ENCODE assay signal across 20 cellular contexts in the genomic region with DNA sequence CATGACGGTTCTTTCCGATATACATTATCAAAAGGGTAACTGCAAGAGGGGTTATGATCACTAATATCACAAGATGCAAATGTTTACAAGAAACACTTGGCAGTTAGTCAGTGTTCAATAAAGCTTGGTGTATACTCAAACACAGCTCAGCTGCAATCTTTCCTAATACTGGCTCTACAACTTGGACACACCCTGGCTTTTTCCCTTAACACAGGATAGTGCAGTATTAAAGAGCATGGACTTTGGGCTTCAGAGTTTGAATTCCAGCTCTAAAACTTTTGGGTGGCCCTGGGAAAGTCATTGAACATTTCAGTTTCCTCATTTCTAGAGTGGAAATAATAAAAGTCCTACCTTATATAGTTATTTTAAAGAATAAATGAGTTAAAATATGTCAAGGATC.
"Had no signal": no experiment of that assay in that cellular context is flagged by ENCODE, and none has a peak within 500 bp of the region (broad histone marks: within the 10 kb centered on the region; RNA-seq: fewer than 3 reads in every experiment).

No MANE protein-coding gene starts in this region.

- H3K36me3 ChIP-seq: uterus had no signal

- H3K9me3 ChIP-seq: gastroesophageal sphincter, sigmoid colon, tibial artery, upper lobe of left lung, uterus had no signal

- H3K4me3 ChIP-seq: coronary artery, gastroesophageal sphincter, sigmoid colon, skin epidermis, tibial artery, upper lobe of left lung, uterus had no signal

- H3K27me3 ChIP-seq: gastroesophageal sphincter, sigmoid colon, tibial artery, upper lobe of left lung, uterus had no signal

- DNase-seq: effector CD4-positive, alpha-beta T cell; endodermal cell; foreskin fibroblast; glutamatergic neuron; immature natural killer cell; left cardiac atrium; mammary epithelial cell; natural killer cell; posterior cingulate gyrus; sigmoid colon; stimulated activated CD4-positive, alpha-beta T cell treated with anti-CD3 and anti-CD28 coated beads, Interleukin-12 subunit alpha, Interleukin-12 subunit beta, amount 100 ng/mL, for 4 hours; stimulated activated naive CD8-positive, alpha-beta T cell treated with anti-CD3 and anti-CD28 coated beads, Interleukin-15, Interleukin-2, amounts not matched to agents 100 U/mL and 50 U/mL, for 24 hours; tibial artery; upper lobe of left lung; uterus had no signal

- H3K4me1 ChIP-seq: gastroesophageal sphincter, sigmoid colon, tibial artery, upper lobe of left lung, uterus had no signal

- H3K27ac ChIP-seq: coronary artery, gastroesophageal sphincter, sigmoid colon, skin epidermis, tibial artery, upper lobe of left lung, uterus had no signal

- FAIRE-seq: endothelial cell of umbilical vein, keratinocyte had no signal

- ATAC-seq: gastroesophageal sphincter; left cardiac atrium; natural killer cell; stimulated activated naive CD8-positive, alpha-beta T cell treated with anti-CD3 and anti-CD28 coated beads, Interleukin-15, Interleukin-2, amounts not matched to agents 100 U/mL and 50 U/mL, for 24 hours had no signal
